11 cellular contexts compared by ENCODE assay signal in genomic region chr1:201546093-201546492, GRCh38. TPM values are rescaled to one million over a fixed set of nuclear protein-coding genes. Genes with fewer than 3 reads are reported as not detected.
DNase-seq lines count a peak whose midpoint lies in the region; ATAC-seq and TF ChIP-seq lines count a peak whose summit lies in the region.
"Had no signal": no experiment of that assay in that cellular context is flagged by ENCODE, and none has a peak within 500 bp of the region (broad histone marks: within the 10 kb centered on the region; RNA-seq: fewer than 3 reads in every experiment).

No MANE protein-coding gene starts in this region.

- in situ Hi-C loops in GM13976 (cut with MboI; ENCODE audit: low sequenced_read_pairs, unreplicated experiment), result no loop called here

- ATAC-seq in activated T-cell treated with anti-CD3 and anti-CD28 coated beads, Interleukin-2, amount 50 U/mL, for 72 hours (replicated peaks in 1 of 2), result peak; percentile 47 to 55

- H3K9me3 Mint-ChIP-seq in activated T-cell treated with anti-CD3 and anti-CD28 coated beads, Interleukin-2, amount 50 U/mL, for 72 hours, result no peaks in the 10 kb centered on the region

- no peaks in the 10 kb centered on the region for H3K4me1 Mint-ChIP-seq in activated T-cell treated with anti-CD3 and anti-CD28 coated beads, Interleukin-2, amount 50 U/mL, for 72 hours (ENCODE audit: low read depth)
- H3K4me1 Mint-ChIP-seq: CD4-positive, CD25-positive, alpha-beta regulatory T cell had no signal

- TF ChIP-seq CTCF in fibroblast of villous mesenchyme (IDR thresholded peaks at IDR 0.05; ENCODE audit: insufficient read depth, low read depth, low read length), result peak; percentile 17
- TF ChIP-seq CTCF in GM13976 (IDR thresholded peaks at IDR 0.05; ENCODE audit: borderline replicate concordance, control extremely low read depth, extremely low read depth, insufficient read depth, missing control alignments), result no peak

- peaks cover 0 to 3% of the 10 kb centered on the region in 2 donors for H3K36me3 Mint-ChIP-seq in activated T-cell treated with anti-CD3 and anti-CD28 coated beads, Interleukin-2, amount 50 U/mL, for 72 hours (ENCODE audit: insufficient read depth in 2 of 2)

- H3K27me3 Mint-ChIP-seq in activated T-cell treated with anti-CD3 and anti-CD28 coated beads, Interleukin-2, amount 50 U/mL, for 72 hours (ENCODE audit: low read depth), result peaks cover 17% of the 10 kb centered on the region

- peak in 1 of 2 donors; percentile 20 for DNase-seq in activated T-cell treated with anti-CD3 and anti-CD28 coated beads, Interleukin-2, amount 50 U/mL, for 72 hours
- DNase-seq in activated T-cell treated with anti-CD3 and anti-CD28 coated beads, Interleukin-2, amount 50 U/mL, for 1 hour, result no peak
- DNase-seq in NCI-H526 (lab: John Stamatoyannopoulos, UW) (peak; percentile 51 to 74), fibroblast of villous mesenchyme (ENCODE audit: low read depth) (no peak), superior temporal gyrus (ENCODE audit: extremely low spot score) (peak; percentile 34), GM13976 (ENCODE audit: low spot score) (no peak), NCI-H2196 treated with DMSO at 0.1 percent for 48 hours (lab: John Stamatoyannopoulos, UW; ENCODE audit: unreplicated experiment) (no peak)
- DNase-seq in stimulated activated CD4-positive, alpha-beta T cell treated with anti-CD3 and anti-CD28 coated beads, Interleukin-2, amount 100 ng/mL, for 24 hours, result no peak
- DNase-seq: CD4-positive, CD25-positive, alpha-beta regulatory T cell; NCI-H1048 had no signal

- no peak overlapping the region for H3K27ac Mint-ChIP-seq in activated T-cell treated with anti-CD3 and anti-CD28 coated beads, Interleukin-2, amount 50 U/mL, for 72 hours

- H3K4me3 Mint-ChIP-seq in activated T-cell treated with anti-CD3 and anti-CD28 coated beads, Interleukin-2, amount 50 U/mL, for 72 hours, result no peak overlapping the region
- H3K4me3 Mint-ChIP-seq: CD4-positive, CD25-positive, alpha-beta regulatory T cell had no signal

- no peak overlapping the region for H3K4me3 ChIP-seq in fibroblast of villous mesenchyme (ENCODE audit: low read depth, low read length)
- H3K4me3 ChIP-seq: adrenal gland had no signal

RNA-seq across cellular contexts. Expression of gene NAV1, which starts 7.2 kb away (rescaled TPM):
- 1 to 10 TPM; 6.2 to 6.3 TPM for total RNA-seq in activated T-cell treated with anti-CD3 and anti-CD28 coated beads, Interleukin-2, amount 50 U/mL, for 72 hours
- total RNA-seq in fibroblast of villous mesenchyme, result 37.6 and 48.6 TPM in 2 replicates

RNA-seq across cellular contexts. Expression of gene CSRP1, which starts 39.2 kb away (rescaled TPM):
- total RNA-seq in activated T-cell treated with anti-CD3 and anti-CD28 coated beads, Interleukin-2, amount 50 U/mL, for 72 hours, result 10 to 100 TPM; 44.7 to 52.6 TPM
- 931 and 941 TPM in 2 replicates for total RNA-seq in fibroblast of villous mesenchyme

Comparison
In these comparisons a context has a peak if more than half of its experiments do, and no peak if none do; other contexts are left out.
1. DNase-seq: peak in NCI-H526 (2 of 2) and superior temporal gyrus (single experiment); none in activated T-cell treated with anti-CD3 and anti-CD28 coated beads, Interleukin-2, amount 50 U/mL, for 1 hour (single experiment), fibroblast of villous mesenchyme (single experiment), stimulated activated CD4-positive, alpha-beta T cell treated with anti-CD3 and anti-CD28 coated beads, Interleukin-2, amount 100 ng/mL, for 24 hours (0 of 2), GM13976 (single experiment) and NCI-H2196 treated with DMSO at 0.1 percent for 48 hours (single experiment).
2. RNA of gene CSRP1, which starts 39.2 kb away (total RNA-seq): 931 to 941 TPM in fibroblast of villous mesenchyme; 44.7 to 52.6 TPM in activated T-cell treated with anti-CD3 and anti-CD28 coated beads, Interleukin-2, amount 50 U/mL, for 72 hours; every median in the first group is over 10 times any median in the second.